Comparison of ENCODE assay signal across 8 cellular contexts in the genomic region with DNA sequence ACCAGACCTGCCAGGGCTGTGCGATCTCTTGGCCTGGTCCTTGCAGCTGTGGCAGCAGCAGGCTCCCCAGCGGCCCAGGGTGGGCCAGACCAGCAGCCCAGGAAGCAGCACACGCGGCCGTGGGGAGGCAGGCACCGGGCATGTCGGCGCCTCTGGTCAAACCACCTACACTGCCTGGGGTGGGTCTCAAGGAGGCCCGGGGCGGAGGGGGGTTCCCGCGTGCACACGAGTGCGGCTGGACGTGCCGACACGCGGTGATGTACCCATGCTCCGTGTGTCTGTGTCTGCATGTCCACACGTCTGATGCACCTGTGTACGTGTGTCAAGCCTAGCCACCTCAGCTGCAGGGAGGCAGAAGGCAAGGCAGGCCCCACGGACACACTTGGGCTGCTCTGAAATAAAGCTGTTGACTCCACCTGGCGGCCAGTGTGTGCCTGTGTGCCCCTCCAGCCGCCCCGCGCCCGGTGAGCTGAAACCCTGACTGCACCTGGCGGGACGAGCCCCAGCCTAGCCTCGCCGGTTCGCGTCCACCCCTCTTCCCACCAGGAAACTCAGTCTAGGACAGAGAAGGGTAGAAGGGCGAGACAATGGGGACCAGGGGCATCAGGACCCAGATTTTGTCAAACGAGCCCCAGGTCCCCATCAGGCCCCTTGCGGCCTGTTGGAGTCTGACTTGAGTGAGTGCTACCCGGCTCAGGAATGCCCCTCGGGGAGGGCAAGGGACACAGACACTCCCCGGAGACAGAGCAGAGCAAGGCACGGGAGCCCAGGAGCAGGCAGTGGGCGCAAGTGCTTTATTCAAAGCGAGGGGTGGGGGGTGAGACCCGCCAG. TPM values are rescaled to one million over a fixed set of nuclear protein-coding genes. Genes with fewer than 3 reads are reported as not detected.
DNase-seq lines count a peak whose midpoint lies in the region; ATAC-seq, FAIRE-seq and TF ChIP-seq lines count a peak whose summit lies in the region.

No MANE protein-coding gene starts in this region.

- no peak overlapping the region for H3K9ac ChIP-seq in parathyroid adenoma

- H3K9me3 ChIP-seq in parathyroid adenoma (ENCODE audit: control insufficient read depth, low read length): no peaks in the 10 kb centered on the region

- H3K36me3 Mint-ChIP-seq in activated T-helper 1 cell treated with anti-CD3 and anti-CD28 coated beads, Interleukin-12 subunit alpha, Interleukin-12 subunit beta, Interleukin-2, Interleukin-4 antibody, amounts not matched to agents 30 ng/mL and 10 ng/mL and 1 ng/mL, durations not matched to agents 14 hours and 24 hours and 36 hours (ENCODE audit: low read depth): no peaks in the 10 kb centered on the region

- intact Hi-C loops in activated T-helper 1 cell treated with anti-CD3 and anti-CD28 coated beads, Interleukin-12 subunit alpha, Interleukin-12 subunit beta, Interleukin-2, Interleukin-4 antibody, amounts not matched to agents 30 ng/mL and 10 ng/mL and 1 ng/mL, durations not matched to agents 14 hours and 24 hours and 36 hours (cut with micrococcal nuclease): loop anchor here (2.0 to 5.0 kb wide), 3 partner anchors 169 to 310 kb away; partner anchors contain the start of gene PERM1

- H3K4me2 ChIP-seq in parathyroid adenoma (ENCODE audit: low read length): no peak overlapping the region

- TF ChIP-seq CTCF in fibroblast of villous mesenchyme (IDR thresholded peaks at IDR 0.05; ENCODE audit: insufficient read depth, low read depth, low read length) (peak; percentile 64), parathyroid adenoma (IDR thresholded peaks at IDR 0.05) (peak; percentile 55)

- H3K27me3 ChIP-seq in parathyroid adenoma (ENCODE audit: control insufficient read depth, insufficient read depth, low read length): no peaks in the 10 kb centered on the region

- no peaks in the 10 kb centered on the region for H3K4me1 Mint-ChIP-seq in activated T-helper 1 cell treated with anti-CD3 and anti-CD28 coated beads, Interleukin-12 subunit alpha, Interleukin-12 subunit beta, Interleukin-2, Interleukin-4 antibody, amounts not matched to agents 30 ng/mL and 10 ng/mL and 1 ng/mL, durations not matched to agents 14 hours and 24 hours and 36 hours (ENCODE audit: low read depth)

- H3K27ac Mint-ChIP-seq in activated T-helper 1 cell treated with anti-CD3 and anti-CD28 coated beads, Interleukin-12 subunit alpha, Interleukin-12 subunit beta, Interleukin-2, Interleukin-4 antibody, amounts not matched to agents 30 ng/mL and 10 ng/mL and 1 ng/mL, durations not matched to agents 14 hours and 24 hours and 36 hours: no peak overlapping the region

- H2AFZ ChIP-seq in parathyroid adenoma: no peak overlapping the region

- H3K27me3 Mint-ChIP-seq in activated T-helper 1 cell treated with anti-CD3 and anti-CD28 coated beads, Interleukin-12 subunit alpha, Interleukin-12 subunit beta, Interleukin-2, Interleukin-4 antibody, amounts not matched to agents 30 ng/mL and 10 ng/mL and 1 ng/mL, durations not matched to agents 14 hours and 24 hours and 36 hours (ENCODE audit: insufficient read depth): no peaks in the 10 kb centered on the region

- no peaks in the 10 kb centered on the region for H3K36me3 ChIP-seq in parathyroid adenoma (ENCODE audit: control insufficient read depth, insufficient read depth, low read length)

- DNase-seq in DMS53 (lab: John Stamatoyannopoulos, UW) (peak; percentile 97), RCC 7860 (ENCODE audit: low spot score) (peak; percentile 47), fibroblast of villous mesenchyme (ENCODE audit: low read depth) (peak; percentile 60), superior temporal gyrus (ENCODE audit: extremely low spot score) (no peak)
- DNase-seq in Jurkat, Clone E6-1 (ENCODE audit: low read depth, low spot score): peak; percentile 45
- DNase-seq in activated T-helper 1 cell treated with anti-CD3 and anti-CD28 coated beads, Interleukin-12 subunit alpha, Interleukin-12 subunit beta, Interleukin-2, Interleukin-4 antibody, amounts not matched to agents 30 ng/mL and 10 ng/mL and 1 ng/mL, durations not matched to agents 14 hours and 24 hours and 36 hours (ENCODE audit: low spot score): peak; percentile 52

- H3K79me2 ChIP-seq in parathyroid adenoma: no peaks in the 10 kb centered on the region

- no peaks in the 10 kb centered on the region for H3K9me3 Mint-ChIP-seq in activated T-helper 1 cell treated with anti-CD3 and anti-CD28 coated beads, Interleukin-12 subunit alpha, Interleukin-12 subunit beta, Interleukin-2, Interleukin-4 antibody, amounts not matched to agents 30 ng/mL and 10 ng/mL and 1 ng/mL, durations not matched to agents 14 hours and 24 hours and 36 hours

- no peak overlapping the region for H3K4me3 ChIP-seq in Jurkat, Clone E6-1 (ENCODE audit: low read length)
- H3K4me3 ChIP-seq in fibroblast of villous mesenchyme (ENCODE audit: low read depth, low read length) (no peak overlapping the region), parathyroid adenoma (ENCODE audit: low read depth, low read length) (no peak overlapping the region)

- no peak overlapping the region for H3K27ac ChIP-seq in parathyroid adenoma

- H3K4me1 ChIP-seq in parathyroid adenoma: no peaks in the 10 kb centered on the region

- no peak overlapping the region for H3K4me3 Mint-ChIP-seq in activated T-helper 1 cell treated with anti-CD3 and anti-CD28 coated beads, Interleukin-12 subunit alpha, Interleukin-12 subunit beta, Interleukin-2, Interleukin-4 antibody, amounts not matched to agents 30 ng/mL and 10 ng/mL and 1 ng/mL, durations not matched to agents 14 hours and 24 hours and 36 hours

- FAIRE-seq in RCC 7860 (lab: Jason Lieb, UNC): no peak

- ATAC-seq in HG03469 (IDR thresholded peaks at IDR 0.05; ENCODE audit: unreplicated experiment): no peak

RNA-seq across cellular contexts. Expression of gene SCNN1D, which starts 11.6 kb away (rescaled TPM):
- 11.9 TPM for polyA plus RNA-seq in Jurkat, Clone E6-1 (2012; ENCODE audit: insufficient read depth, insufficient read length)
- total RNA-seq in activated T-helper 1 cell treated with anti-CD3 and anti-CD28 coated beads, Interleukin-12 subunit alpha, Interleukin-12 subunit beta, Interleukin-2, Interleukin-4 antibody, amounts not matched to agents 30 ng/mL and 10 ng/mL and 1 ng/mL, durations not matched to agents 14 hours and 24 hours and 36 hours: 2.5 TPM in 2 replicates
- total RNA-seq in fibroblast of villous mesenchyme: 0.86 and 0.97 TPM in 2 replicates

RNA-seq across cellular contexts. Expression of gene ACAP3, which starts 15.9 kb away (rescaled TPM):
- 66.3 TPM for polyA plus RNA-seq in Jurkat, Clone E6-1 (2012; ENCODE audit: insufficient read depth, insufficient read length)
- total RNA-seq in activated T-helper 1 cell treated with anti-CD3 and anti-CD28 coated beads, Interleukin-12 subunit alpha, Interleukin-12 subunit beta, Interleukin-2, Interleukin-4 antibody, amounts not matched to agents 30 ng/mL and 10 ng/mL and 1 ng/mL, durations not matched to agents 14 hours and 24 hours and 36 hours: 47.7 and 55.1 TPM in 2 replicates
- 43.2 and 54.8 TPM in 2 replicates for total RNA-seq in fibroblast of villous mesenchyme

RNA-seq across cellular contexts. Expression of gene PUSL1, which starts 16.6 kb away (rescaled TPM):
- 21.7 TPM for polyA plus RNA-seq in Jurkat, Clone E6-1 (2012; ENCODE audit: insufficient read depth, insufficient read length)
- total RNA-seq in activated T-helper 1 cell treated with anti-CD3 and anti-CD28 coated beads, Interleukin-12 subunit alpha, Interleukin-12 subunit beta, Interleukin-2, Interleukin-4 antibody, amounts not matched to agents 30 ng/mL and 10 ng/mL and 1 ng/mL, durations not matched to agents 14 hours and 24 hours and 36 hours: 34.6 and 36.8 TPM in 2 replicates
- 25.0 and 36.7 TPM in 2 replicates for total RNA-seq in fibroblast of villous mesenchyme

RNA-seq across cellular contexts. Expression of gene UBE2J2, which starts 18.2 kb away (rescaled TPM):
- polyA plus RNA-seq in Jurkat, Clone E6-1 (2012; ENCODE audit: insufficient read depth, insufficient read length): 54.5 TPM
- total RNA-seq in activated T-helper 1 cell treated with anti-CD3 and anti-CD28 coated beads, Interleukin-12 subunit alpha, Interleukin-12 subunit beta, Interleukin-2, Interleukin-4 antibody, amounts not matched to agents 30 ng/mL and 10 ng/mL and 1 ng/mL, durations not matched to agents 14 hours and 24 hours and 36 hours: 95.6 and 99.5 TPM in 2 replicates
- total RNA-seq in fibroblast of villous mesenchyme: 49.9 and 51.4 TPM in 2 replicates

RNA-seq across cellular contexts. Expression of gene INTS11, which starts 32.6 kb away (rescaled TPM):
- polyA plus RNA-seq in Jurkat, Clone E6-1 (2012; ENCODE audit: insufficient read depth, insufficient read length): 136 TPM
- total RNA-seq in activated T-helper 1 cell treated with anti-CD3 and anti-CD28 coated beads, Interleukin-12 subunit alpha, Interleukin-12 subunit beta, Interleukin-2, Interleukin-4 antibody, amounts not matched to agents 30 ng/mL and 10 ng/mL and 1 ng/mL, durations not matched to agents 14 hours and 24 hours and 36 hours: 144 and 147 TPM in 2 replicates
- total RNA-seq in fibroblast of villous mesenchyme: 57.9 and 61.2 TPM in 2 replicates
